1 cellular context compared by ENCODE assay signal in the genomic region with DNA sequence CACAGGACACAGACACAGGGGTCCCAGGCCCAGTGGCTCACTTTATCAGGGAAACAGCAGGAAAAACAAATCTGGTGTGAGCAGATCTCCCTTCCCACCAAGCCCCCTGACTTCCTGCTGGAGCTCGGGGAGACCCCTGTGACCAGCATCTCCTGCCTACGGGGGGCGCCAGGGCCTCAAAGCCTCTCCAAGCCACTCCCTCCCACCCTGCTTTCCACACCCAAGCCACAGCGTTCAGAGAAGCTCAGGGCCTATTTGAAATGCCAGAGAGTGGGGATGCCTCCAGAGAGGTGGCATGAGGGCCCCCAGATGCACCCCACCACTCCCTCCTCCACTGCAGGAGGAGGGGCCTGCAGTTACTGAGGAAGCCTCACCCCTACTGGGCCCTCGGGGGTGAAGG.
TF ChIP-seq lines count a peak whose summit lies in the region.

No MANE protein-coding gene starts in this region.

TF ChIP-seq in HCT116, 20 proteins besides CTCF, POLR2A, EP300 and RAD21:
- TF ChIP-seq JUND (IDR thresholded peaks at IDR 0.05), result no peak
- TF ChIP-seq TCF7L2 (IDR thresholded peaks at IDR 0.05; ENCODE audit: borderline replicate concordance, extremely low read depth, insufficient read depth, insufficient read length), result no peak
- no peak for TF ChIP-seq CEBPB (IDR thresholded peaks at IDR 0.05; ENCODE audit: low read depth)
- TF ChIP-seq SRF (IDR thresholded peaks at IDR 0.05; ENCODE audit: low read depth), result no peak
- TF ChIP-seq EGR1 (IDR thresholded peaks at IDR 0.05; ENCODE audit: low read depth), result no peak
- TF ChIP-seq YY1 (IDR thresholded peaks at IDR 0.05; ENCODE audit: extremely low read depth, insufficient replicate concordance, low read depth, low read length), result no peak
- TF ChIP-seq EZH2 (IDR thresholded peaks at IDR 0.05), result no peak
- no peak for TF ChIP-seq CBX3 (IDR thresholded peaks at IDR 0.05; ENCODE audit: low read depth)
- no peak for TF ChIP-seq FOSL1 (IDR thresholded peaks at IDR 0.05; ENCODE audit: low read depth)
- TF ChIP-seq, protein P1, sequence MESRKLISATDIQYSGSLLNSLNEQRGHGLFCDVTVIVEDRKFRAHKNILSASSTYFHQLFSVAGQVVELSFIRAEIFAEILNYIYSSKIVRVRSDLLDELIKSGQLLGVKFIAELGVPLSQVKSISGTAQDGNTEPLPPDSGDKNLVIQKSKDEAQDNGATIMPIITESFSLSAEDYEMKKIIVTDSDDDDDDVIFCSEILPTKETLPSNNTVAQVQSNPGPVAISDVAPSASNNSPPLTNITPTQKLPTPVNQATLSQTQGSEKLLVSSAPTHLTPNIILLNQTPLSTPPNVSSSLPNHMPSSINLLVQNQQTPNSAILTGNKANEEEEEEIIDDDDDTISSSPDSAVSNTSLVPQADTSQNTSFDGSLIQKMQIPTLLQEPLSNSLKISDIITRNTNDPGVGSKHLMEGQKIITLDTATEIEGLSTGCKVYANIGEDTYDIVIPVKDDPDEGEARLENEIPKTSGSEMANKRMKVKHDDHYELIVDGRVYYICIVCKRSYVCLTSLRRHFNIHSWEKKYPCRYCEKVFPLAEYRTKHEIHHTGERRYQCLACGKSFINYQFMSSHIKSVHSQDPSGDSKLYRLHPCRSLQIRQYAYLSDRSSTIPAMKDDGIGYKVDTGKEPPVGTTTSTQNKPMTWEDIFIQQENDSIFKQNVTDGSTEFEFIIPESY (IDR thresholded peaks at IDR 0.05; ENCODE audit: extremely low read depth, insufficient replicate concordance, low read length), result no peak
- no peak for TF ChIP-seq SP1 (IDR thresholded peaks at IDR 0.05; ENCODE audit: low read depth)
- TF ChIP-seq POLR2AphosphoS5 (IDR thresholded peaks at IDR 0.05; ENCODE audit: low read depth, low read length), result no peak
- TF ChIP-seq EZH2phosphoT487 (IDR thresholded peaks at IDR 0.05; ENCODE audit: borderline replicate concordance), result no peak
- TF ChIP-seq, protein P2, sequence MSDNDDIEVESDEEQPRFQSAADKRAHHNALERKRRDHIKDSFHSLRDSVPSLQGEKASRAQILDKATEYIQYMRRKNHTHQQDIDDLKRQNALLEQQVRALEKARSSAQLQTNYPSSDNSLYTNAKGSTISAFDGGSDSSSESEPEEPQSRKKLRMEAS (IDR thresholded peaks at IDR 0.05), result no peak
- TF ChIP-seq, protein P3, sequence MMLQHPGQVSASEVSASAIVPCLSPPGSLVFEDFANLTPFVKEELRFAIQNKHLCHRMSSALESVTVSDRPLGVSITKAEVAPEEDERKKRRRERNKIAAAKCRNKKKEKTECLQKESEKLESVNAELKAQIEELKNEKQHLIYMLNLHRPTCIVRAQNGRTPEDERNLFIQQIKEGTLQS (IDR thresholded peaks at IDR 0.05), result no peak
- TF ChIP-seq ZNF274 (IDR thresholded peaks at IDR 0.05; ENCODE audit: low read depth, low read length), result no peak
